In the genomic region with DNA sequence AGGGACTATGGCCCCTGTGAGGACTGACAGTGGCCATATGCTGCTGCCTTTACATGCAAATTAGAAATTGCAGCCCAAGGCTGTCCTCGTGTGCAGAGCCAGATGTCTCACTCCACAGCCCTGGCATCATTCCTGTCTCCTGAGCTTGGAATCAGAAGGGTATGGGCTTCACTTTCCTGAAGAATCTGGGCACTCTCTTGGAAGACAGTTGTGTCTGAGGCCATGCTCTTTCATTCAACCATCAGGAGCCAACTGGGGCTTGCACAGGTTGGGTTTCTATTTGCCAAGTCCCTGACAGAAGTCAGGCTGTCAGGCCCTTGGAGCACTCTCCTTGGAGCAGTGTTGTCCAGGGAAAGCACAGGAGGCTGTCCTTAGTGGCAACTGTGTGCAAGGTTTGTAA, we compare ENCODE assay signal across 29 cellular contexts. TPM values are rescaled to one million over a fixed set of nuclear protein-coding genes. Genes with fewer than 3 reads are reported as not detected.
"Had no signal": no experiment of that assay in that cellular context is flagged by ENCODE, and none has a peak within 500 bp of the region (broad histone marks: within the 10 kb centered on the region; RNA-seq: fewer than 3 reads in every experiment).

No MANE protein-coding gene starts in this region.

- H3K36me3 ChIP-seq: esophagus squamous epithelium, neutrophil, sigmoid colon, tibial nerve, upper lobe of right lung, vagina had no signal

- ATAC-seq: effector memory CD8-positive, alpha-beta T cell; foreskin keratinocyte; left colon; left ventricle myocardium superior; naive thymus-derived CD4-positive, alpha-beta T cell; stimulated activated naive B cell treated with anti-CD40 and anti-IgM and Interleukin-4, amounts not matched to agents 10 μg/mL and 1 μg/mL and 100 μg/mL, for 72 hours; stimulated activated naive CD8-positive, alpha-beta T cell treated with anti-CD3 and anti-CD28 coated beads, Interleukin-15, amount 100 ng/mL, for 72 hours; upper lobe of right lung had no signal

- H3K4me3 ChIP-seq: esophagus squamous epithelium, sigmoid colon, skin epidermis, testis, tibial nerve, upper lobe of right lung, vagina had no signal

- H3K4me1 ChIP-seq: esophagus squamous epithelium, foreskin keratinocyte, sigmoid colon, testis, tibial nerve, upper lobe of right lung, vagina had no signal

- DNase-seq: effector memory CD8-positive, alpha-beta T cell; esophagus squamous epithelium; foreskin keratinocyte; head of caudate nucleus; hippocampal formation; left colon; left ventricle myocardium superior; mammary epithelial cell; naive thymus-derived CD4-positive, alpha-beta T cell; posterior cingulate gyrus; sigmoid colon; stimulated activated CD4-positive, alpha-beta T cell treated with anti-CD3 and anti-CD28 coated beads, Interleukin-2, amount 100 ng/mL, for 24 hours; stimulated activated CD4-positive, alpha-beta T cell treated with anti-CD3 and anti-CD28 coated beads, Interleukin-4, amount 100 ng/mL, for 4 hours; stimulated activated naive B cell treated with anti-CD40 and anti-IgM and Interleukin-4, amounts not matched to agents 10 μg/mL and 1 μg/mL and 100 μg/mL, for 72 hours; stimulated activated naive CD8-positive, alpha-beta T cell treated with anti-CD3 and anti-CD28 coated beads, Interleukin-15, amount 100 ng/mL, for 72 hours; testis; upper lobe of right lung had no signal

- H3K27me3 ChIP-seq: neutrophil, sigmoid colon, testis, tibial nerve, upper lobe of right lung, vagina had no signal

- H3K27ac ChIP-seq: esophagus squamous epithelium, foreskin keratinocyte, neutrophil, sigmoid colon, skin epidermis, testis, tibial nerve, upper lobe of right lung, vagina had no signal

- H3K9me3 ChIP-seq: neutrophil, testis, vagina had no signal

RNA-seq across cellular contexts. Expression of a gene that starts 30.4 kb away (rescaled TPM):
- total RNA-seq: epithelial cell of proximal tubule; esophagus squamous epithelium; foreskin keratinocyte; kidney epithelial cell; left colon; left ventricle myocardium superior; mammary epithelial cell; mesenteric fat pad; mononuclear cell; naive thymus-derived CD4-positive, alpha-beta T cell; osteoblast; pulmonary artery endothelial cell; sigmoid colon; subcutaneous adipose tissue; tibial nerve; upper lobe of right lung; vagina had no signal
- polyA plus RNA-seq: foreskin keratinocyte; mammary epithelial cell; naive thymus-derived CD4-positive, alpha-beta T cell; neural cell; sigmoid colon had no signal

RNA-seq across cellular contexts. Expression of a gene that starts 44.4 kb away (rescaled TPM):
- total RNA-seq: epithelial cell of proximal tubule; esophagus squamous epithelium; foreskin keratinocyte; kidney epithelial cell; left colon; left ventricle myocardium superior; mammary epithelial cell; mesenteric fat pad; mononuclear cell; naive thymus-derived CD4-positive, alpha-beta T cell; osteoblast; pulmonary artery endothelial cell; sigmoid colon; subcutaneous adipose tissue; tibial nerve; upper lobe of right lung; vagina had no signal
- polyA plus RNA-seq: foreskin keratinocyte; mammary epithelial cell; naive thymus-derived CD4-positive, alpha-beta T cell; neural cell; sigmoid colon had no signal

RNA-seq across cellular contexts. Expression of a gene that starts 51.9 kb away (rescaled TPM):
- total RNA-seq: epithelial cell of proximal tubule; esophagus squamous epithelium; foreskin keratinocyte; kidney epithelial cell; left colon; left ventricle myocardium superior; mammary epithelial cell; mesenteric fat pad; mononuclear cell; naive thymus-derived CD4-positive, alpha-beta T cell; osteoblast; pulmonary artery endothelial cell; sigmoid colon; subcutaneous adipose tissue; tibial nerve; upper lobe of right lung; vagina had no signal
- polyA plus RNA-seq: foreskin keratinocyte; mammary epithelial cell; naive thymus-derived CD4-positive, alpha-beta T cell; neural cell; sigmoid colon had no signal
